8 cellular contexts compared by ENCODE assay signal in genomic region chr2:171878481-171878993, GRCh38. TPM values are rescaled to one million over a fixed set of nuclear protein-coding genes. Genes with fewer than 3 reads are reported as not detected.
A peak's percentile ranks its signal among the peaks of the same experiment; 100 is the strongest.
DNase-seq lines count a peak whose midpoint lies in the region; ATAC-seq and TF ChIP-seq lines count a peak whose summit lies in the region.

No MANE protein-coding gene starts in this region.

- no peak overlapping the region for H2AFZ ChIP-seq in SK-N-SH (ENCODE audit: low read depth)

- no peaks in the 10 kb centered on the region for H3K9me3 ChIP-seq in SK-N-SH
- H3K9me3 ChIP-seq in T-helper 17 cell (ENCODE audit: control insufficient read depth, low read length, poor library complexity, severe bottlenecking) = no peaks in the 10 kb centered on the region
- no peaks in the 10 kb centered on the region for H3K9me3 ChIP-seq in stomach smooth muscle (ENCODE audit: control insufficient read depth in 2 of 2, low read length in 2 of 2)

- no peaks in the 10 kb centered on the region for H3F3A ChIP-seq in SK-N-SH (replicated peaks; ENCODE audit: insufficient read depth)

- 80% methylated on average over 2 of the region's 2 CpGs for WGBS in SK-N-SH (ENCODE audit: low lambda C conversion rate)

- H4K20me1 ChIP-seq in SK-N-SH (ENCODE audit: insufficient read depth) = no peaks in the 10 kb centered on the region

- TF ChIP-seq CTCF in SK-N-SH (IDR thresholded peaks at IDR 0.05) = no peak

- H3K79me2 ChIP-seq in SK-N-SH (ENCODE audit: insufficient read depth) = 0 out of 2 replicates have a peak, but pooled peaks cover 4% of the 10 kb centered on the region

- no peak for DNase-seq in SK-N-SH
- DNase-seq in T-helper 17 cell = no peak
- peak; percentile 27 for DNase-seq in glomerular visceral epithelial cell (ENCODE audit: extremely low spot score)

- TF ChIP-seq EP300 in SK-N-SH (IDR thresholded peaks at IDR 0.05; ENCODE audit: borderline replicate concordance in 1 of 2, low read depth in 1 of 2, low read length in 1 of 2) = no peak

- H3K27me3 ChIP-seq in SK-N-SH (ENCODE audit: insufficient read depth) (no peaks in the 10 kb centered on the region), stomach smooth muscle (ENCODE audit: control insufficient read depth in 1 of 2, insufficient read depth in 2 of 2, low read length in 2 of 2) (no peaks in the 10 kb centered on the region)

- H3K36me3 ChIP-seq in SK-N-SH (replicated peaks in 1 of 2; ENCODE audit: control insufficient read depth in 1 of 2, insufficient read depth in 2 of 2, low read length in 1 of 2) = peaks cover 0 to 12% of the 10 kb centered on the region in 2 experiments
- peaks cover 0 to 7% of the 10 kb centered on the region in 2 donors for H3K36me3 ChIP-seq in stomach smooth muscle (ENCODE audit: control insufficient read depth in 2 of 2, insufficient read depth in 2 of 2, low read length in 2 of 2)

- H3K9ac ChIP-seq in SK-N-SH = no peak overlapping the region
- H3K9ac ChIP-seq in stomach smooth muscle (ENCODE audit: low read length in 2 of 2) = peak overlapping the region in 1 of 2 donors; percentile 61

- ATAC-seq in SK-N-SH treated with all-trans-retinoic acid at 6 μM for 48 hours (peak; percentile 84), T-helper 17 cell (no peak), HG02852 (IDR thresholded peaks at IDR 0.05; ENCODE audit: unreplicated experiment) (no peak), GM19023 (IDR thresholded peaks at IDR 0.05; ENCODE audit: unreplicated experiment) (no peak), HG03280 (IDR thresholded peaks at IDR 0.05; ENCODE audit: unreplicated experiment) (no peak)

- CTCF ChIA-PET in SK-N-SH (lab: Yijun Ruan, JAX) = no interaction called here

- no peak overlapping the region; the same call in 1 of the 2 replicates for H3K4me2 ChIP-seq in SK-N-SH

- H3K4me3 Mint-ChIP-seq in T-helper 17 cell = no peak overlapping the region

- H3K4me3 ChIP-seq in SK-N-SH (ENCODE audit: low read depth in 2 of 2, low read length in 1 of 2) = no peak overlapping the region
- H3K4me3 ChIP-seq in stomach smooth muscle (ENCODE audit: low read length in 2 of 2) = no peak overlapping the region

- peaks cover 15% of the 10 kb centered on the region for H3K4me1 Mint-ChIP-seq in T-helper 17 cell

- no peaks in the 10 kb centered on the region for H3K27me3 Mint-ChIP-seq in T-helper 17 cell

- POLR2A ChIA-PET in SK-N-SH (lab: Yijun Ruan, JAX) = no interaction called here

- peak overlapping the region; percentile 8 for H3K27ac Mint-ChIP-seq in T-helper 17 cell

- no peaks in the 10 kb centered on the region for H3K9me2 ChIP-seq in SK-N-SH

- no peaks in the 10 kb centered on the region; a peak in 1 of 4 replicates for H3K4me1 ChIP-seq in SK-N-SH (ENCODE audit: control insufficient read depth in 1 of 2, insufficient read depth in 2 of 2, low read depth in 1 of 2, low read length in 1 of 2)
- H3K4me1 ChIP-seq in stomach smooth muscle (ENCODE audit: control insufficient read depth, insufficient read depth, low read length) = peaks cover 4% of the 10 kb centered on the region

- TF ChIP-seq RAD21 in SK-N-SH (IDR thresholded peaks at IDR 0.05; ENCODE audit: low read length) = no peak

- H3K36me3 Mint-ChIP-seq in T-helper 17 cell (ENCODE audit: low read depth) = peaks cover 4% of the 10 kb centered on the region

- H3K27ac ChIP-seq in SK-N-SH (ENCODE audit: low read depth in 2 of 2, low read length in 1 of 2) (peak overlapping the region in 1 of 2 experiments; percentile 19; a peak in 1 of 4 replicates), stomach smooth muscle (ENCODE audit: low read length) (peak overlapping the region; percentile 78)

TF ChIP-seq in SK-N-SH treated with all-trans-retinoic acid at 6 μM for 48 hours, 23 proteins besides CTCF, POLR2A, EP300 and RAD21 (continues in another document):
- TF ChIP-seq PATZ1 (CRISPR knock-in tag; IDR thresholded peaks at IDR 0.05; ENCODE audit: borderline replicate concordance) (no peak), ESRRG (CRISPR knock-in tag; IDR thresholded peaks at IDR 0.05) (no peak), OSR1 (CRISPR knock-in tag; IDR thresholded peaks at IDR 0.05) (no peak), GLIS3 (CRISPR knock-in tag; IDR thresholded peaks at IDR 0.05) (no peak), PPARA (CRISPR knock-in tag; IDR thresholded peaks at IDR 0.05; ENCODE audit: borderline replicate concordance) (no peak), SNAI2 (CRISPR knock-in tag; IDR thresholded peaks at IDR 0.05) (no peak), ZFP30 (CRISPR knock-in tag; IDR thresholded peaks at IDR 0.05) (no peak), ZFP3 (CRISPR knock-in tag; IDR thresholded peaks at IDR 0.05) (no peak)

TF ChIP-seq in SK-N-SH, 30 proteins besides CTCF, POLR2A, EP300 and RAD21 (continues in another document):
- TF ChIP-seq MAX (IDR thresholded peaks at IDR 0.05; ENCODE audit: low read depth) (no peak; the same call in 1 of the 2 replicates), RFX5 (IDR thresholded peaks at IDR 0.05; ENCODE audit: low read length) (no peak), RXRA (IDR thresholded peaks at IDR 0.05; ENCODE audit: borderline replicate concordance, low read depth) (no peak), EZH2phosphoT487 (IDR thresholded peaks at IDR 0.05; ENCODE audit: borderline replicate concordance, low read depth) (no peak), ZBTB33 (IDR thresholded peaks at IDR 0.05; ENCODE audit: borderline replicate concordance, low read depth) (no peak), FOXM1 (IDR thresholded peaks at IDR 0.05; ENCODE audit: low read depth) (no peak), GABPA (IDR thresholded peaks at IDR 0.05; ENCODE audit: low read depth) (no peak), JUND (IDR thresholded peaks at IDR 0.05) (no peak), FOSL2 (IDR thresholded peaks at IDR 0.05; ENCODE audit: borderline replicate concordance, low read depth) (no peak), USF2 (IDR thresholded peaks at IDR 0.05; ENCODE audit: borderline replicate concordance, low read depth, low read length) (no peak), TCF12 (IDR thresholded peaks at IDR 0.05) (no peak), MXI1 (IDR thresholded peaks at IDR 0.05; ENCODE audit: low read depth, low read length) (no peak), SMC3 (IDR thresholded peaks at IDR 0.05; ENCODE audit: low read depth, low read length) (no peak), TEAD4 (IDR thresholded peaks at IDR 0.05; ENCODE audit: borderline replicate concordance, insufficient read depth) (no peak), YY1 (IDR thresholded peaks at IDR 0.05; ENCODE audit: low read depth) (no peak), PBX3 (IDR thresholded peaks at IDR 0.05) (no peak), TAF1 (IDR thresholded peaks at IDR 0.05; ENCODE audit: borderline replicate concordance, low read depth, low read length) (no peak), IRF3 (IDR thresholded peaks at IDR 0.05; ENCODE audit: low read depth, low read length) (no peak), NRF1 (IDR thresholded peaks at IDR 0.05; ENCODE audit: low read depth, low read length) (no peak)

RNA-seq across cellular contexts. Expression of gene SLC25A12, which starts 15.5 kb away (rescaled TPM):
- polyA plus RNA-seq in SK-N-SH (2012; rRNA removed) = 13.0 and 18.8 TPM in 2 replicates
- 14.9 and 16.2 TPM in 2 replicates for polyA plus RNA-seq in SK-N-SH (2012; cell fraction: cytosol; rRNA removed)
- 14.9 and 27.9 TPM in 2 replicates for polyA plus RNA-seq in SK-N-SH (2012; cell fraction: nucleus; rRNA removed)
- total RNA-seq in T-helper 17 cell = 10 to 100 TPM; 11.0 to 15.5 TPM

RNA-seq across cellular contexts. Expression of gene HAT1, which starts 43.7 kb away (rescaled TPM):
- polyA plus RNA-seq in SK-N-SH (2012; rRNA removed) = 18.6 and 21.5 TPM in 2 replicates
- 30.8 and 45.8 TPM in 2 replicates for polyA plus RNA-seq in SK-N-SH (2012; cell fraction: cytosol; rRNA removed)
- polyA plus RNA-seq in SK-N-SH (2012; cell fraction: nucleus; rRNA removed) = 4.9 and 12.0 TPM in 2 replicates
- 10 to 100 TPM; 20.8 to 22.3 TPM for total RNA-seq in T-helper 17 cell
